In genomic region chr18:712401-713134, GRCh38 we compare ENCODE assay signal across 8 cellular contexts. TPM values are rescaled to one million over a fixed set of nuclear protein-coding genes. Genes with fewer than 3 reads are reported as not detected.
DNase-seq lines count a peak whose midpoint lies in the region; ATAC-seq and TF ChIP-seq lines count a peak whose summit lies in the region.

Gene ENOSF1, minus strand, starts transcription at chr18:712630. Its CDS starts 43 bp downstream, at chr18:712587.

- H3K27ac ChIP-seq in cardiac muscle cell (no peak within 1 kb of the TSS), trophoblast cell (ENCODE audit: low read depth, low read length) (peak within 1 kb of the TSS; percentile 51), transverse colon (peak within 1 kb of the TSS; percentile 80 to 91 (median 90))

- peak within 1 kb of the TSS; percentile 93 for H4K12ac ChIP-seq in trophoblast cell (ENCODE audit: low read depth, low read length)

- peak; percentile 42; the same call in 1 of the 2 replicates for TF ChIP-seq RAD21 in Ishikawa (IDR thresholded peaks at IDR 0.05; ENCODE audit: low read depth)

- H3K79me2 ChIP-seq in trophoblast cell (ENCODE audit: control insufficient read depth, insufficient read depth, low read length, poor library complexity): peaks cover 7% of the 10 kb centered on the region

- peaks cover 5% of the 10 kb centered on the region for H3K4me1 ChIP-seq in cardiac muscle cell (ENCODE audit: low read depth)
- H3K4me1 ChIP-seq in trophoblast cell (ENCODE audit: control insufficient read depth in 1 of 2, insufficient read depth in 2 of 2, low read length in 2 of 2): peaks cover 4 to 6% of the 10 kb centered on the region in 2 experiments
- H3K4me1 ChIP-seq in transverse colon: peaks cover 0 to 19% (median 6%) of the 10 kb centered on the region in 4 donors

- H4K8ac ChIP-seq in trophoblast cell (ENCODE audit: low read depth, low read length): peak within 1 kb of the TSS; percentile 97

- H2AFZ ChIP-seq in trophoblast cell (ENCODE audit: insufficient read depth, low read length, poor library complexity): peak within 1 kb of the TSS; percentile 97

- H3K36me3 ChIP-seq in cardiac muscle cell: no peaks in the 10 kb centered on the region
- H3K36me3 ChIP-seq in trophoblast cell (ENCODE audit: control insufficient read depth in 1 of 2, insufficient read depth in 2 of 2, low read length in 2 of 2): peaks cover 6 to 8% of the 10 kb centered on the region in 2 experiments
- H3K36me3 ChIP-seq in transverse colon: no peaks in the 10 kb centered on the region

- peak within 1 kb of the TSS; percentile 78 for H3K4me3 ChIP-seq in cardiac muscle cell
- H3K4me3 ChIP-seq in trophoblast cell (ENCODE audit: low read depth, low read length): peak within 1 kb of the TSS; percentile 81
- H3K4me3 ChIP-seq in transverse colon: peak within 1 kb of the TSS; percentile 49 to 73 (median 60)

- H3K23ac ChIP-seq in trophoblast cell (ENCODE audit: low read length): no peak within 1 kb of the TSS

- H4K91ac ChIP-seq in trophoblast cell (ENCODE audit: low read depth, low read length): peak within 1 kb of the TSS; percentile 79

- H3K9me3 ChIP-seq in cardiac muscle cell (ENCODE audit: low read depth): no peaks in the 10 kb centered on the region
- H3K9me3 ChIP-seq in trophoblast cell (ENCODE audit: insufficient read depth, low read depth, low read length): no peaks in the 10 kb centered on the region
- no peaks in the 10 kb centered on the region for H3K9me3 ChIP-seq in transverse colon

- peak within 1 kb of the TSS; percentile 89 for H3K4me2 ChIP-seq in trophoblast cell (ENCODE audit: low read length)

- peak within 1 kb of the TSS; percentile 40 for H3K4ac ChIP-seq in trophoblast cell (ENCODE audit: low read depth, low read length)

- ATAC-seq in GM21529 (IDR thresholded peaks at IDR 0.05; ENCODE audit: unreplicated experiment): peak; percentile 82

- no CpG with 5 or more reads among the region's 91 CpGs for WGBS in trophoblast cell (ENCODE audit: extremely low coverage, insufficient coverage, insufficient read length)
- 9% methylated on average over 52 of the region's 91 CpGs; no CpG with 5 or more reads in 1 of the 2 donors for WGBS in transverse colon (ENCODE audit: low coverage in 1 of 2), 2 donors

- TF ChIP-seq EP300 in Ishikawa (IDR thresholded peaks at IDR 0.05; ENCODE audit: borderline replicate concordance) (no peak), transverse colon (IDR thresholded peaks at IDR 0.05; ENCODE audit: low read depth) (no peak)

- peak within 1 kb of the TSS; percentile 88 for H3K14ac ChIP-seq in trophoblast cell (ENCODE audit: low read length)

- peak; percentile 38 for TF ChIP-seq POLR2A in transverse colon (IDR thresholded peaks at IDR 0.05)

- peak within 1 kb of the TSS; percentile 43 for H2BK12ac ChIP-seq in trophoblast cell (ENCODE audit: low read length)

- H2BK5ac ChIP-seq in trophoblast cell (ENCODE audit: low read depth, low read length, poor library complexity): peak within 1 kb of the TSS; percentile 11

- H3K9ac ChIP-seq in trophoblast cell (ENCODE audit: low read length): peak within 1 kb of the TSS; percentile 77

- H3K27me3 ChIP-seq in cardiac muscle cell: no peaks in the 10 kb centered on the region
- H3K27me3 ChIP-seq in trophoblast cell (ENCODE audit: insufficient read depth, low read length): no peaks in the 10 kb centered on the region
- no peaks in the 10 kb centered on the region for H3K27me3 ChIP-seq in transverse colon

- DNase-seq in Daoy (ENCODE audit: low read depth) (peak; percentile 61), SW480 (ENCODE audit: low spot score) (peak; percentile 80), cardiac muscle cell (ENCODE audit: low read depth in 1 of 2, low spot score in 1 of 2) (peak; percentile 81 to 94), trophoblast cell (peak; percentile 88 to 91), transverse colon (peak; percentile 93)
- DNase-seq in activated naive CD8-positive, alpha-beta T cell treated with anti-CD3 and anti-CD28 coated beads, Interleukin-2, amount 50 U/mL, for 16 hours (ENCODE audit: low read depth, low spot score): peak; percentile 68

- H3K79me1 ChIP-seq in trophoblast cell (ENCODE audit: low read length): peaks cover 10% of the 10 kb centered on the region

- peak within 1 kb of the TSS; percentile 44 for H2BK120ac ChIP-seq in trophoblast cell (ENCODE audit: insufficient read depth, low read length, poor library complexity)

- in situ Hi-C loops in transverse colon (cut with MboI; ENCODE audit: low pct_ligation_motif_present in 1 of 4, low pct_unique_long_range_greater_than_20kb in 1 of 4, low sequenced_read_pairs in 3 of 4): no loop called here

- H2AK5ac ChIP-seq in trophoblast cell (ENCODE audit: low read length): no peak within 1 kb of the TSS

- H3K18ac ChIP-seq in trophoblast cell (ENCODE audit: low read length): peak within 1 kb of the TSS; percentile 80

- TF ChIP-seq CTCF in cardiac muscle cell (IDR thresholded peaks at IDR 0.05; ENCODE audit: low read depth, low read length) (peak; percentile 73), transverse colon (IDR thresholded peaks at IDR 0.05) (peak; percentile 73 to 95 (median 88))

- intact Hi-C loops in transverse colon (cut with DNase I; ENCODE audit: low total_unique reads): no loop called here

TF ChIP-seq in Ishikawa, 13 proteins besides CTCF, POLR2A, EP300 and RAD21:
- TF ChIP-seq TAF1 (IDR thresholded peaks at IDR 0.05; ENCODE audit: low read depth): peak; percentile 58
- peak; percentile 89 for TF ChIP-seq YY1 (IDR thresholded peaks at IDR 0.05; ENCODE audit: low read depth)
- no peak for TF ChIP-seq FOXM1 (IDR thresholded peaks at IDR 0.05; ENCODE audit: borderline replicate concordance, low read depth)
- 0 out of 2 replicates have a peak, but pooled peaks have one; percentile 36 for TF ChIP-seq EGR1 (IDR thresholded peaks at IDR 0.05)
- no peak for TF ChIP-seq REST (IDR thresholded peaks at IDR 0.05; ENCODE audit: low read depth)
- TF ChIP-seq MAX (IDR thresholded peaks at IDR 0.05): peak; percentile 79
- 0 out of 2 replicates have a peak, but pooled peaks have one; percentile 18 for TF ChIP-seq USF1 (IDR thresholded peaks at IDR 0.05)

RNA-seq across cellular contexts. Expression of gene ENOSF1, which starts in this region (rescaled TPM):
- 13.4 and 15.3 TPM in 2 replicates for total RNA-seq in Daoy (2014; rRNA removed; shearing (Covaris generic))
- total RNA-seq in cardiac muscle cell (35.2 and 66.7 TPM in 2 replicates), transverse colon (10 to 100 TPM; 44.5 to 97.3 (median 74.2) TPM)
- polyA plus RNA-seq in cardiac muscle cell: 72.0 and 72.9 TPM in 2 replicates
- 7.4 and 8.1 TPM in 2 replicates for polyA plus RNA-seq in trophoblast cell (2013)
